In genomic region chr20:50569864-50570836, GRCh38 we compare ENCODE assay signal across 8 cellular contexts. TPM values are rescaled to one million over a fixed set of nuclear protein-coding genes. Genes with fewer than 3 reads are reported as not detected.
DNase-seq lines count a peak whose midpoint lies in the region; ATAC-seq and TF ChIP-seq lines count a peak whose summit lies in the region.

No MANE protein-coding gene starts in this region.

- ATAC-seq in GM21423 (IDR thresholded peaks at IDR 0.05; ENCODE audit: unreplicated experiment), result peak; percentile 67
- peak; percentile 87 for ATAC-seq in activated T-helper 17 cell treated with anti-CD3 and anti-CD28 coated beads, Interleukin-2, amount 50 U/mL, for 72 hours (replicated peaks)

- H3K27me3 Mint-ChIP-seq in activated T-helper 17 cell treated with anti-CD3 and anti-CD28 coated beads, Interleukin-2, amount 50 U/mL, for 72 hours, result no peaks in the 10 kb centered on the region
- no peaks in the 10 kb centered on the region for H3K27me3 Mint-ChIP-seq in Calu3 (ENCODE audit: unreplicated experiment)

- CTCF ChIA-PET in Calu3 (lab: Charles Lee), result interaction anchor here (0.5 kb wide), 1 partner anchor 71 kb away, joined by 4 read pairs; no protein-coding TSS in a partner anchor

- intact Hi-C loops in Calu3 (cut with micrococcal nuclease; ENCODE audit: unreplicated experiment), result no loop called here

- peak overlapping the region; percentile 62 for H3K4me3 Mint-ChIP-seq in activated T-helper 17 cell treated with anti-CD3 and anti-CD28 coated beads, Interleukin-2, amount 50 U/mL, for 72 hours
- H3K4me3 Mint-ChIP-seq in Calu3 (ENCODE audit: low read depth, unreplicated experiment), result no peak overlapping the region

- no peak for TF ChIP-seq CTCF in Calu3 (IDR thresholded peaks at IDR 0.05; ENCODE audit: unreplicated experiment)

- DNase-seq in EH (ENCODE audit: low read depth) (peak; percentile 43), M059J (ENCODE audit: low read depth) (peak; percentile 73), islet precursor cell (peak; percentile 77), Calu3 (no peak), mesenteric fat pad (ENCODE audit: low spot score) (no peak), occipital lobe (lab: John Stamatoyannopoulos, UW) (no peak)

- H3K9me3 Mint-ChIP-seq in activated T-helper 17 cell treated with anti-CD3 and anti-CD28 coated beads, Interleukin-2, amount 50 U/mL, for 72 hours, result no peaks in the 10 kb centered on the region
- no peaks in the 10 kb centered on the region for H3K9me3 Mint-ChIP-seq in Calu3 (ENCODE audit: low read depth, unreplicated experiment)

- H3K36me3 Mint-ChIP-seq in activated T-helper 17 cell treated with anti-CD3 and anti-CD28 coated beads, Interleukin-2, amount 50 U/mL, for 72 hours (ENCODE audit: low read depth), result peaks cover 100% of the 10 kb centered on the region
- H3K36me3 Mint-ChIP-seq in Calu3 (ENCODE audit: insufficient read depth, unreplicated experiment), result peaks cover 28% of the 10 kb centered on the region

- H3K4me1 Mint-ChIP-seq in activated T-helper 17 cell treated with anti-CD3 and anti-CD28 coated beads, Interleukin-2, amount 50 U/mL, for 72 hours, result peaks cover 50% of the 10 kb centered on the region
- peaks cover 13% of the 10 kb centered on the region for H3K4me1 Mint-ChIP-seq in Calu3 (ENCODE audit: low read depth, unreplicated experiment)

- no TSS peak for BruUV-seq in Calu3 (replicated peaks; lab: Mats Ljungman, UMichigan)

- peak overlapping the region; percentile 86 for H3K27ac Mint-ChIP-seq in activated T-helper 17 cell treated with anti-CD3 and anti-CD28 coated beads, Interleukin-2, amount 50 U/mL, for 72 hours
- no peak overlapping the region for H3K27ac Mint-ChIP-seq in Calu3 (ENCODE audit: unreplicated experiment)

RNA-seq across cellular contexts. Expression of gene PTPN1, which starts 60.0 kb away (rescaled TPM):
- total RNA-seq in M059J (2014; rRNA removed; shearing (Covaris generic)), result 62.0 and 84.9 TPM in 2 replicates
- 10 to 100 TPM; 68.3 to 77.1 TPM for total RNA-seq in activated T-helper 17 cell treated with anti-CD3 and anti-CD28 coated beads, Interleukin-2, amount 50 U/mL, for 72 hours
- total RNA-seq in Calu3 (2022) (58.5 and 67.5 TPM in 2 replicates), mesenteric fat pad (50.9 TPM), occipital lobe (15.9 TPM)

Comparison
In these comparisons a context has a peak if more than half of its experiments do, and no peak if none do; other contexts are left out.
1. DNase-seq: peak in EH (single experiment), M059J (single experiment) and islet precursor cell (single experiment); none in Calu3 (single experiment), mesenteric fat pad (single experiment) and occipital lobe (single experiment).